18 cellular contexts compared by ENCODE assay signal in the genomic region with DNA sequence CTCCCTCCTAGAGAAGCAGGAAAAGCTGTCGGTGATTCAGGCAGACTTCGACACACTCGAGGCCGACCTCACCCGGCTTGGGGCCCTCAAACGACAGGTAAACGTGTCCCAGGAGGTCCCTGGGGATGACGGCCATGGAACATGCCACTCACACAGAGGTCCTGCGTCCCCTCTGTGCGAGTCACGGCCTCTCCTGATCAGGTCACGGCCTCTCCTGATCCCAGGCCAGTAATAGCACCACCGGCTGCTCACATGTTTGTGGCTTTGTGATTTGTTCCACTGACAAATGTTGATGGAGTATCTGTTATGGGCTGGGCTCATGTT.
"Had no signal": no experiment of that assay in that cellular context is flagged by ENCODE, and none has a peak within 500 bp of the region (broad histone marks: within the 10 kb centered on the region; RNA-seq: fewer than 3 reads in every experiment).

No MANE protein-coding gene starts in this region.

- H3K36me3 Mint-ChIP-seq: activated naive CD8-positive, alpha-beta T cell treated with anti-CD3 and anti-CD28 coated beads for 36 hours; naive B cell; T-cell had no signal

- H3K27me3 ChIP-seq: foreskin keratinocyte, hepatocyte, ovary, upper lobe of left lung had no signal

- H3K4me3 Mint-ChIP-seq: activated CD4-positive, alpha-beta memory T cell treated with anti-CD3 and anti-CD28 coated beads for 36 hours; activated naive CD8-positive, alpha-beta T cell treated with anti-CD3 and anti-CD28 coated beads for 36 hours; T-cell; T-helper 2 cell treated with Interferon-gamma antibody and Interleukin-4, amounts not matched to agents 5 μg/mL and 100 μg/mL, for 36 hours had no signal

- H3K27me3 Mint-ChIP-seq: activated CD4-positive, alpha-beta memory T cell treated with anti-CD3 and anti-CD28 coated beads for 36 hours; activated naive CD8-positive, alpha-beta T cell treated with anti-CD3 and anti-CD28 coated beads for 36 hours; T-cell had no signal

- H3K9me3 ChIP-seq: ovary, prostate gland, upper lobe of left lung had no signal

- H3K27ac ChIP-seq: foreskin keratinocyte, hepatocyte, ovary, prostate gland, upper lobe of left lung, VCaP had no signal

- ATAC-seq: foreskin keratinocyte; stimulated activated naive CD8-positive, alpha-beta T cell treated with anti-CD3 and anti-CD28 coated beads, Interleukin-15, Interleukin-2, amounts not matched to agents 100 U/mL and 50 U/mL, for 24 hours; T-cell had no signal

- H3K36me3 ChIP-seq: ovary, prostate gland, upper lobe of left lung had no signal

- H3K9me3 Mint-ChIP-seq: activated CD4-positive, alpha-beta memory T cell treated with anti-CD3 and anti-CD28 coated beads for 36 hours; activated naive CD8-positive, alpha-beta T cell treated with anti-CD3 and anti-CD28 coated beads for 36 hours; naive B cell; T-cell; T-helper 2 cell treated with Interferon-gamma antibody and Interleukin-4, amounts not matched to agents 5 μg/mL and 100 μg/mL, for 36 hours had no signal

- H3K4me3 ChIP-seq: hepatocyte, ovary, prostate gland, upper lobe of left lung had no signal

- H3K4me1 ChIP-seq: prostate gland had no signal

- DNase-seq: activated CD4-positive, alpha-beta memory T cell treated with anti-CD3 and anti-CD28 coated beads for 36 hours; activated CD4-positive, alpha-beta T cell treated with anti-CD3 and anti-CD28 coated beads for 1 hour; activated naive CD4-positive, alpha-beta T cell treated with Interleukin-2 at 50 U/mL for 16 hours; activated naive CD8-positive, alpha-beta T cell treated with anti-CD3 and anti-CD28 coated beads for 36 hours; activated T-cell treated with anti-CD3 and anti-CD28 coated beads, Interleukin-2, amount 50 U/mL, for 48 hours; cerebellar nuclear complex; cortex of kidney; foreskin keratinocyte; naive B cell; stimulated activated CD4-positive, alpha-beta T cell treated with anti-CD3 and anti-CD28 coated beads, Interleukin-4, amount 100 ng/mL, for 4 hours; stimulated activated naive CD8-positive, alpha-beta T cell treated with anti-CD3 and anti-CD28 coated beads, Interleukin-15, Interleukin-2, amounts not matched to agents 100 U/mL and 50 U/mL, for 24 hours; T-cell; upper lobe of left lung had no signal

- H3K27ac Mint-ChIP-seq: activated CD4-positive, alpha-beta memory T cell treated with anti-CD3 and anti-CD28 coated beads for 36 hours; activated naive CD8-positive, alpha-beta T cell treated with anti-CD3 and anti-CD28 coated beads for 36 hours; T-cell; T-helper 2 cell treated with Interferon-gamma antibody and Interleukin-4, amounts not matched to agents 5 μg/mL and 100 μg/mL, for 36 hours had no signal
